8 cellular contexts compared by ENCODE assay signal in the genomic region with DNA sequence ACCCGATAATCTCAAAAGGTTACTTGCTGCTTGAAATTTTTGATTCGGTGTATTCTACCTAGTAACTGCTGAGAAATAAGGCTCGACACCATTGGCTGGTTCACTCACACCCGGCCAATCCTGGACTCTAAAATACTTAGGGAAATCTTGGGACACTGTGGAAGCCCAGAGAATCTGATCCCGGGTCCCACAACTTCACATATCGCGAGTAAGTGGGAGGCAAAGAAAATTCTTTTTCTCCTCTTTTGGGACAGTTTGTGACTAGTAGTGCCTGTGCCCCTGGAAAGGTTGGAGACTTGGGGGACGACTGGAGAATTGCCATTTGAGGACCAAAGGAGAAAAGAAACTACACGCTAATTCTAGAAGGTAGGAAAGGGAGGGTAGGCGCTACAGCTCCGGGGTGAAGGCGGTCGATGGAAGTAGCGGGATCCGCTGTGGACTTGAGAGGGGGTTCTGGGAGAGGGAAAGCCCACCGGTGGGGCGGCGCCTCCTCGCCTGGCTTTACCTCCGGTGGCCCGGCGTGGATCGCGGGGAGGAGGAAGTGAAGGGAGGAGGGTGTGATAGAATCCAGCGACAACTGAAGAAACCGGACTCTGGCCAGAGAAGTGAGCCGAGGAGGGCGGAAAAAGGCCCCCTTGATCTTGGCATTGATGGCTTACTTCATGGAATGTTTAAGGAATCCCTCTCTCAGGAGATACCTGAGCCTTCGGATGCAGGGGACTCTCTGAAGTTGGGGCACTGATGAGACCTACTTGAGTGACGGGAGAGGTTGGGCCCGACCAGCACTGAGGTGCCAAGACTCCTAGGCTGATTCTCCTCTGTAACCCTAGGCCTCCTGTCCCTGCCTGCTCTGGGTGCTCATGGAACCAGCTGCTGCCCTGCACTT. TPM values are rescaled to one million over a fixed set of nuclear protein-coding genes. Genes with fewer than 3 reads are reported as not detected.
DNase-seq lines count a peak whose midpoint lies in the region; ATAC-seq, FAIRE-seq and TF ChIP-seq lines count a peak whose summit lies in the region.

No MANE protein-coding gene starts in this region.

- peak; percentile 75 for FAIRE-seq in keratinocyte (lab: Jason Lieb, UNC)

- no peaks in the 10 kb centered on the region for H3K27me3 Mint-ChIP-seq in activated B cell treated with CpG ODN at 0.5 μM for 24 hours

- H3K9me3 ChIP-seq in BLaER1 (peaks cover 29% of the 10 kb centered on the region), colonic mucosa (no peaks in the 10 kb centered on the region), keratinocyte (ENCODE audit: control insufficient read depth, low read depth, low read length) (no peaks in the 10 kb centered on the region)

- H3K9me1 ChIP-seq in keratinocyte (ENCODE audit: control insufficient read depth, extremely low read depth, insufficient read depth, low read length) = no peaks in the 10 kb centered on the region

- POLR2A ChIA-PET in activated B cell treated with CpG ODN at 0.5 μM for 24 hours (lab: Charles Lee) = interaction anchor here (0.6 to 1.9 kb wide), 5 partner anchors 53 to 262 kb away, joined by 4 to 6 read pairs (median 5); a partner anchor contains a TSS

- H3K36me3 Mint-ChIP-seq in activated B cell treated with CpG ODN at 0.5 μM for 24 hours (ENCODE audit: low read depth) = peaks cover 4% of the 10 kb centered on the region

- no peaks in the 10 kb centered on the region for H4K20me1 ChIP-seq in BLaER1
- no peaks in the 10 kb centered on the region for H4K20me1 ChIP-seq in keratinocyte (ENCODE audit: control insufficient read depth, extremely low read depth, insufficient read depth, low read length)

- peak overlapping the region; percentile 100 for H2AFZ ChIP-seq in keratinocyte (ENCODE audit: control insufficient read depth, low read length)

- TF ChIP-seq CTCF in activated B cell treated with CpG ODN at 0.5 μM for 24 hours (IDR thresholded peaks at IDR 0.05) = no peak
- TF ChIP-seq CTCF in colonic mucosa (IDR thresholded peaks at IDR 0.05) = no peak
- no peak for TF ChIP-seq CTCF in keratinocyte (optimal IDR thresholded peaks at IDR 0.05 in 1 of 3, IDR thresholded peaks at IDR 0.05 in 1 of 3, conservative IDR thresholded peaks at IDR 0.05 in 1 of 3; ENCODE audit: extremely low read depth in 1 of 3, insufficient read depth in 2 of 3, low read length in 3 of 3)

- H3K27ac ChIP-seq in BLaER1 (peak overlapping the region; percentile 80), colonic mucosa (peak overlapping the region; percentile 70), keratinocyte (ENCODE audit: control insufficient read depth, insufficient read depth, low read length) (peak overlapping the region; percentile 62)

- intact Hi-C loops in activated B cell treated with CpG ODN at 0.5 μM for 24 hours (cut with micrococcal nuclease) (loop anchor here (1.0 to 5.0 kb wide), 6 partner anchors 19 to 244 kb away; a partner anchor contains a TSS), colonic mucosa (cut with DNase I) (no loop called here)

- no peaks in the 10 kb centered on the region for H3K27me3 ChIP-seq in BLaER1
- no peaks in the 10 kb centered on the region for H3K27me3 ChIP-seq in colonic mucosa
- no peaks in the 10 kb centered on the region for H3K27me3 ChIP-seq in keratinocyte (ENCODE audit: control insufficient read depth, extremely low read depth, insufficient read depth, low read length)

- peaks cover 47% of the 10 kb centered on the region for H3K36me3 ChIP-seq in BLaER1
- no peaks in the 10 kb centered on the region for H3K36me3 ChIP-seq in colonic mucosa
- H3K36me3 ChIP-seq in keratinocyte (ENCODE audit: control insufficient read depth in 2 of 2, extremely low read depth in 1 of 2, insufficient read depth in 2 of 2, low read length in 2 of 2) = peaks cover 2 to 3% of the 10 kb centered on the region in 2 experiments

- H3K4me3 ChIP-seq in BLaER1 = peak overlapping the region; percentile 80
- peak overlapping the region; percentile 51 for H3K4me3 ChIP-seq in colonic mucosa
- H3K4me3 ChIP-seq in keratinocyte (ENCODE audit: control insufficient read depth in 2 of 3, extremely low read depth in 1 of 3, insufficient read depth in 2 of 3, low read depth in 1 of 3, low read length in 3 of 3) = peak overlapping the region; percentile 63 to 93 (median 83)

- ATAC-seq in HG03196 (IDR thresholded peaks at IDR 0.05; ENCODE audit: unreplicated experiment) (peak; percentile 82), activated B cell treated with CpG ODN at 0.5 μM for 24 hours (ENCODE audit: low read depth) (peak; percentile 95)

- dilution Hi-C loops in keratinocyte (cut with MboI; ENCODE audit: extremely low pct_ligation_motif_present, low sequenced_read_pairs) = no loop called here

- H3K4me2 ChIP-seq in BLaER1 (peak overlapping the region; percentile 84), keratinocyte (ENCODE audit: control insufficient read depth, extremely low read depth, insufficient read depth, low read depth, low read length) (peak overlapping the region; percentile 96)

- TF ChIP-seq POLR2A in GM19099 (IDR thresholded peaks at IDR 0.05; ENCODE audit: extremely low read depth, insufficient read length, low read depth) = peak; percentile 43

- peak overlapping the region; percentile 56 for H3K27ac Mint-ChIP-seq in activated B cell treated with CpG ODN at 0.5 μM for 24 hours

- H3K9me3 Mint-ChIP-seq in activated B cell treated with CpG ODN at 0.5 μM for 24 hours = peaks cover 7% of the 10 kb centered on the region

- H3K4me1 ChIP-seq in BLaER1 = peaks cover 22% of the 10 kb centered on the region
- peaks cover 4% of the 10 kb centered on the region for H3K4me1 ChIP-seq in colonic mucosa
- H3K4me1 ChIP-seq in keratinocyte (ENCODE audit: control insufficient read depth, extremely low read depth, insufficient read depth, low read length) = peaks cover 8% of the 10 kb centered on the region

- H3K4me3 Mint-ChIP-seq in activated B cell treated with CpG ODN at 0.5 μM for 24 hours = no peak overlapping the region

- no peaks in the 10 kb centered on the region for H3K79me2 ChIP-seq in keratinocyte (ENCODE audit: control insufficient read depth, insufficient read depth, low read length)

- peak overlapping the region; percentile 85 for H3K9ac ChIP-seq in BLaER1
- peak overlapping the region; percentile 41 to 87 for H3K9ac ChIP-seq in colonic mucosa (ENCODE audit: low read depth in 2 of 2, low read length in 2 of 2)
- peak overlapping the region; percentile 91 for H3K9ac ChIP-seq in keratinocyte (ENCODE audit: control insufficient read depth, extremely low read depth, insufficient read depth, low read length)

- CTCF ChIA-PET in activated B cell treated with CpG ODN at 0.5 μM for 24 hours (lab: Charles Lee) = interaction anchor here (1.4 to 1.8 kb wide), 2 partner anchors 10 to 80 kb away, joined by 5 to 6 read pairs; no protein-coding TSS in a partner anchor

- DNase-seq in NCI-H345 treated with DMSO at 0.1 percent for 48 hours (lab: John Stamatoyannopoulos, UW; ENCODE audit: unreplicated experiment) = peak; percentile 18
- DNase-seq in activated B cell treated with CpG ODN at 0.5 μM for 24 hours = peak; percentile 38
- DNase-seq in colonic mucosa = peak; percentile 80
- DNase-seq in keratinocyte (ENCODE audit: low read depth, low spot score) = peak; percentile 44
- DNase-seq in smooth muscle cell of the brain vasculature (ENCODE audit: low read depth, low spot score) = peak; percentile 82

- H3K4me1 Mint-ChIP-seq in activated B cell treated with CpG ODN at 0.5 μM for 24 hours = peaks cover 5% of the 10 kb centered on the region

RNA-seq across cellular contexts. Expression of a gene that starts 18.8 kb away (rescaled TPM):
- total RNA-seq in activated B cell treated with CpG ODN at 0.5 μM for 24 hours (51.9 and 54.1 TPM in 2 replicates), colonic mucosa (10 to 100 TPM; 14.9 to 20.9 TPM)
- 7.4 to 10.9 TPM (median 9.8 TPM) in 3 replicates for polyA plus RNA-seq in keratinocyte
- 0.94 TPM for polyA plus RNA-seq in keratinocyte (2011; ENCODE audit: low read depth)
- 5.5 and 6.1 TPM in 2 replicates for polyA plus RNA-seq in keratinocyte (2011; cell fraction: cytosol; rRNA removed)
- polyA plus RNA-seq in keratinocyte (2011; cell fraction: nucleus; rRNA removed) = 22.8 and 24.8 TPM in 2 replicates
- polyA plus RNA-seq in keratinocyte (2012; ENCODE audit: low replicate concordance) = 1.3 and 4.6 TPM in 2 replicates
- 1.5 to 15.3 TPM (median 10.1 TPM) in 3 replicates for polyA minus RNA-seq in keratinocyte
- polyA minus RNA-seq in keratinocyte (2011; cell fraction: cytosol; rRNA and poly(A)+ RNA removed) = 4.6 TPM
- 5.9 and 14.5 TPM in 2 replicates for polyA minus RNA-seq in keratinocyte (2011; cell fraction: nucleus; rRNA and poly(A)+ RNA removed)

RNA-seq across cellular contexts. Expression of a gene that starts 19.4 kb away (rescaled TPM):
- 55.4 and 61.7 TPM in 2 replicates for total RNA-seq in activated B cell treated with CpG ODN at 0.5 μM for 24 hours
- 10 to 100 TPM; 24.1 to 29.4 TPM for total RNA-seq in colonic mucosa
- polyA plus RNA-seq in keratinocyte = 6.1 to 8.6 TPM (median 6.9 TPM) in 3 replicates
- polyA plus RNA-seq in keratinocyte (2011; ENCODE audit: low read depth) = 1.4 TPM
- 3.1 and 4.1 TPM in 2 replicates for polyA plus RNA-seq in keratinocyte (2011; cell fraction: cytosol; rRNA removed)
- 16.3 and 18.0 TPM in 2 replicates for polyA plus RNA-seq in keratinocyte (2011; cell fraction: nucleus; rRNA removed)
- polyA plus RNA-seq in keratinocyte (2012; ENCODE audit: low replicate concordance) = 1.8 and 3.2 TPM in 2 replicates
- polyA minus RNA-seq in keratinocyte = 7.7 to 11.6 TPM (median 10.9 TPM) in 3 replicates
- 3.5 TPM for polyA minus RNA-seq in keratinocyte (2011; cell fraction: cytosol; rRNA and poly(A)+ RNA removed)
- 4.5 and 11.0 TPM in 2 replicates for polyA minus RNA-seq in keratinocyte (2011; cell fraction: nucleus; rRNA and poly(A)+ RNA removed)

RNA-seq across cellular contexts. Expression of a gene that starts 36.3 kb away (rescaled TPM):
- total RNA-seq in activated B cell treated with CpG ODN at 0.5 μM for 24 hours (39.7 and 45.1 TPM in 2 replicates), colonic mucosa (10 to 100 TPM; 17.8 to 27.8 TPM)
- 12.5 to 14.7 TPM (median 13.9 TPM) in 3 replicates for polyA plus RNA-seq in keratinocyte
- polyA plus RNA-seq in keratinocyte (2011; ENCODE audit: low read depth) = 8.2 TPM
- polyA plus RNA-seq in keratinocyte (2011; cell fraction: cytosol; rRNA removed) = 5.1 and 5.6 TPM in 2 replicates
- polyA plus RNA-seq in keratinocyte (2011; cell fraction: nucleus; rRNA removed) = 36.3 and 39.5 TPM in 2 replicates
- 9.0 and 11.2 TPM in 2 replicates for polyA plus RNA-seq in keratinocyte (2012; ENCODE audit: low replicate concordance)
- 6.4 to 8.5 TPM (median 7.4 TPM) in 3 replicates for polyA minus RNA-seq in keratinocyte
- polyA minus RNA-seq in keratinocyte (2011; cell fraction: cytosol; rRNA and poly(A)+ RNA removed) = 2.7 TPM
- 10.4 and 13.5 TPM in 2 replicates for polyA minus RNA-seq in keratinocyte (2011; cell fraction: nucleus; rRNA and poly(A)+ RNA removed)

RNA-seq across cellular contexts. Expression of a gene that starts 38.6 kb away (rescaled TPM):
- total RNA-seq in activated B cell treated with CpG ODN at 0.5 μM for 24 hours (77.5 and 79.9 TPM in 2 replicates), colonic mucosa (1 to 10 TPM; 4.1 to 8.7 TPM)
- polyA plus RNA-seq in keratinocyte = 5.0 to 8.3 TPM (median 6.1 TPM) in 3 replicates
- polyA plus RNA-seq in keratinocyte (2011; ENCODE audit: low read depth) = 1.9 TPM
- polyA plus RNA-seq in keratinocyte (2011; cell fraction: cytosol; rRNA removed) = 3.2 and 4.5 TPM in 2 replicates
- polyA plus RNA-seq in keratinocyte (2011; cell fraction: nucleus; rRNA removed) = 20.0 and 21.0 TPM in 2 replicates
- 5.0 and 5.7 TPM in 2 replicates for polyA plus RNA-seq in keratinocyte (2012; ENCODE audit: low replicate concordance)
- polyA minus RNA-seq in keratinocyte = 7.2 to 8.3 TPM (median 7.9 TPM) in 3 replicates
- 2.3 TPM for polyA minus RNA-seq in keratinocyte (2011; cell fraction: cytosol; rRNA and poly(A)+ RNA removed)
- 7.7 and 13.3 TPM in 2 replicates for polyA minus RNA-seq in keratinocyte (2011; cell fraction: nucleus; rRNA and poly(A)+ RNA removed)

RNA-seq across cellular contexts. Expression of a gene that starts 56.5 kb away (rescaled TPM):
- 65.3 and 81.6 TPM in 2 replicates for total RNA-seq in activated B cell treated with CpG ODN at 0.5 μM for 24 hours
- 10 to 100 TPM; 41.7 to 53.3 TPM for total RNA-seq in colonic mucosa
- 10.8 to 12.2 TPM (median 11.8 TPM) in 3 replicates for polyA plus RNA-seq in keratinocyte
- 2.0 TPM for polyA plus RNA-seq in keratinocyte (2011; ENCODE audit: low read depth)
- 6.3 and 8.5 TPM in 2 replicates for polyA plus RNA-seq in keratinocyte (2011; cell fraction: cytosol; rRNA removed)
- polyA plus RNA-seq in keratinocyte (2011; cell fraction: nucleus; rRNA removed) = 16.2 and 16.5 TPM in 2 replicates
- polyA plus RNA-seq in keratinocyte (2012; ENCODE audit: low replicate concordance) = 3.1 and 7.2 TPM in 2 replicates
- 4.9 to 14.4 TPM (median 12.0 TPM) in 3 replicates for polyA minus RNA-seq in keratinocyte
- 3.6 TPM for polyA minus RNA-seq in keratinocyte (2011; cell fraction: cytosol; rRNA and poly(A)+ RNA removed)
- polyA minus RNA-seq in keratinocyte (2011; cell fraction: nucleus; rRNA and poly(A)+ RNA removed) = 2.3 and 9.9 TPM in 2 replicates

Comparison
In these comparisons a context has a peak if more than half of its experiments do, and no peak if none do; other contexts are left out.
1. Peak in every context shown above with its lines: DNase-seq, ATAC-seq, H3K4me3 ChIP-seq and H3K27ac ChIP-seq.
2. DNase-seq: peak in every context shown above with its lines; median percentile 82 in smooth muscle cell of the brain vasculature; 80 in colonic mucosa; 44 in keratinocyte; 38 in activated B cell treated with CpG ODN at 0.5 μM for 24 hours; 18 in NCI-H345 treated with DMSO at 0.1 percent for 48 hours.